In genomic region chr17:50164697-50164988, GRCh38 we compare ENCODE assay signal across 22 cellular contexts. TPM values are rescaled to one million over a fixed set of nuclear protein-coding genes. Genes with fewer than 3 reads are reported as not detected.
DNase-seq lines count a peak whose midpoint lies in the region; ATAC-seq, FAIRE-seq and TF ChIP-seq lines count a peak whose summit lies in the region.
"Had no signal": no experiment of that assay in that cellular context is flagged by ENCODE, and none has a peak within 500 bp of the region (broad histone marks: within the 10 kb centered on the region; RNA-seq: fewer than 3 reads in every experiment).

No MANE protein-coding gene starts in this region.

- H3K4me2 ChIP-seq in K562 (ENCODE audit: insufficient read depth, low read length) = no peak overlapping the region
- H3K4me2 ChIP-seq: PC-9 had no signal

- intact Hi-C loops in heart right ventricle (cut with DNase I) = loop anchor here in 7 of 10 donors (5.0 to 10.0 kb wide), 6 partner anchors 42 to 130 kb away; partner anchors contain the start of gene PDK2 (in 2 of the 7)
- intact Hi-C loops in Right ventricle myocardium superior (cut with DNase I) = no loop called here
- intact Hi-C loops in K562 (cut with micrococcal nuclease) = no loop called here

- no peak overlapping the region for H2AFZ ChIP-seq in K562 (ENCODE audit: low read depth, low read length)
- H2AFZ ChIP-seq: PC-9 had no signal

- H3K27ac ChIP-seq in heart right ventricle = peak overlapping the region in 8 of 10 donors; percentile 72 to 99 (median 96)
- H3K27ac ChIP-seq in K562 (ENCODE audit: extremely low read depth, low read depth, low read length) = no peak overlapping the region
- H3K27ac ChIP-seq: PC-9 had no signal

- no peak for FAIRE-seq in K562 (lab: Jason Lieb, UNC)
- FAIRE-seq: D721Med, G401.6, GM12892, GM19239 had no signal

- peaks cover 0 to 9% (median 0%) of the 10 kb centered on the region in 9 donors for H3K36me3 ChIP-seq in heart right ventricle
- no peaks in the 10 kb centered on the region for H3K36me3 ChIP-seq in K562 (ENCODE audit: control insufficient read depth, insufficient read depth, low read length)

- TF ChIP-seq CTCF in heart right ventricle (IDR thresholded peaks at IDR 0.05) (no peak), K562 (IDR thresholded peaks at IDR 0.05 in 2 of 3, conservative IDR thresholded peaks at IDR 0.05 in 1 of 3; ENCODE audit: insufficient read depth in 2 of 3, low read depth in 1 of 3, low read length in 3 of 3) (no peak)

- no TSS peak for BruUV-seq in K562 (replicated peaks; lab: Mats Ljungman, UMichigan)

- H3K4me3 ChIP-seq in heart right ventricle = no peak overlapping the region
- H3K4me3 ChIP-seq in K562 = no peak overlapping the region
- H3K4me3 ChIP-seq: PC-9 had no signal

- peak overlapping the region; percentile 7 for H3K27ac Mint-ChIP-seq in stimulated activated naive B cell treated with anti-CD40 and anti-IgM and Interleukin-4, amounts not matched to agents 10 μg/mL and 1 μg/mL and 100 μg/mL, for 72 hours

- H3K27me3 ChIP-seq in heart right ventricle = no peaks in the 10 kb centered on the region
- peaks cover 0 to 7% of the 10 kb centered on the region in 2 experiments; a peak in 1 of 5 replicates for H3K27me3 ChIP-seq in K562 (ENCODE audit: control insufficient read depth in 2 of 2, insufficient read depth in 2 of 2, low read length in 2 of 2)

- ATAC-seq in heart right ventricle (no peak), Right ventricle myocardium superior (ENCODE audit: poor library complexity) (no peak), K562 (no peak)
- ATAC-seq in stimulated activated naive B cell treated with anti-CD40 and anti-IgM and Interleukin-4, amounts not matched to agents 10 μg/mL and 1 μg/mL and 100 μg/mL, for 72 hours (replicated peaks) = no peak

- no peaks in the 10 kb centered on the region; the same call in 1 of the 2 replicates for H4K20me1 ChIP-seq in K562 (replicated peaks; ENCODE audit: control insufficient read depth, insufficient read depth, low read length)

- H3K4me1 ChIP-seq in heart right ventricle = peaks cover 5 to 65% (median 25%) of the 10 kb centered on the region in 9 donors
- peaks cover 10 to 32% of the 10 kb centered on the region in 2 experiments; a peak in 3 of 5 replicates for H3K4me1 ChIP-seq in K562 (replicated peaks in 1 of 2; ENCODE audit: control insufficient read depth in 2 of 2, insufficient read depth in 2 of 2, low read length in 2 of 2)

- H3K9ac ChIP-seq in K562 (ENCODE audit: insufficient read depth in 1 of 2, low read depth in 2 of 2, low read length in 2 of 2) = no peak overlapping the region

- TF ChIP-seq POLR2A in K562 (conservative IDR thresholded peaks at IDR 0.05) = no peak

- no peak overlapping the region for H3K4me3 Mint-ChIP-seq in stimulated activated naive B cell treated with anti-CD40 and anti-IgM and Interleukin-4, amounts not matched to agents 10 μg/mL and 1 μg/mL and 100 μg/mL, for 72 hours
- H3K4me3 Mint-ChIP-seq: CD4-positive, alpha-beta memory T cell had no signal

- H3K9me3 ChIP-seq in heart right ventricle (no peaks in the 10 kb centered on the region), K562 (replicated peaks; ENCODE audit: control insufficient read depth, insufficient read depth, low read depth, low read length) (no peaks in the 10 kb centered on the region)

- 84 to 90% methylated on average over 2 of the region's 2 CpGs for WGBS in heart right ventricle, 2 donors
- WGBS in K562 (ENCODE audit: insufficient coverage, low coverage, missing lambda C conversion rate) = 22% methylated on average over 2 of the region's 2 CpGs

- no peaks in the 10 kb centered on the region for H3K9me3 Mint-ChIP-seq in stimulated activated naive B cell treated with anti-CD40 and anti-IgM and Interleukin-4, amounts not matched to agents 10 μg/mL and 1 μg/mL and 100 μg/mL, for 72 hours

- peaks cover 59 to 65% of the 10 kb centered on the region in 2 donors for H3K4me1 Mint-ChIP-seq in stimulated activated naive B cell treated with anti-CD40 and anti-IgM and Interleukin-4, amounts not matched to agents 10 μg/mL and 1 μg/mL and 100 μg/mL, for 72 hours

- H3K9me1 ChIP-seq in K562 (ENCODE audit: control insufficient read depth, insufficient read depth, low read length) = no peaks in the 10 kb centered on the region

- POLR2A ChIA-PET in K562 (lab: Yijun Ruan, JAX) = interaction anchor here (1.5 kb wide), 1 partner anchor 11 kb away, joined by 3 read pairs; no protein-coding TSS in a partner anchor

- in situ Hi-C loops in K562 (cut with MboI) = no loop called here

- DNase-seq in heart right ventricle (no peak), Right ventricle myocardium superior (no peak), K562 (ENCODE audit: extremely low read depth in 1 of 4, low spot score in 3 of 4) (no peak), retina (no peak), COR-L47 (lab: John Stamatoyannopoulos, UW) (no peak)
- DNase-seq in stimulated activated naive B cell treated with anti-CD40 and anti-IgM and Interleukin-4, amounts not matched to agents 10 μg/mL and 1 μg/mL and 100 μg/mL, for 72 hours = no peak
- DNase-seq: AML-193, DMS79 treated with DMSO at 0.1 percent for 48 hours, HCEC 1CT, Karpas-422, MM.1S, NCI-H1105, NCI-H1694 treated with DMSO at 0.1 percent for 48 hours, NCI-H345, NCI-H526 treated with DMSO at 0.1 percent for 48 hours, PC-9 had no signal

- CTCF ChIA-PET in K562 (lab: Yijun Ruan, JAX; ENCODE audit: low intra/inter-chr PET ratio) = no interaction called here

- H3K36me3 Mint-ChIP-seq in stimulated activated naive B cell treated with anti-CD40 and anti-IgM and Interleukin-4, amounts not matched to agents 10 μg/mL and 1 μg/mL and 100 μg/mL, for 72 hours = peaks cover 1 to 3% of the 10 kb centered on the region in 2 donors

- TF ChIP-seq RAD21 in K562 (CRISPR knock-in tag; conservative IDR thresholded peaks at IDR 0.05 in 1 of 2, IDR thresholded peaks at IDR 0.05 in 1 of 2) = no peak

- H3K79me2 ChIP-seq in K562 (ENCODE audit: control insufficient read depth, insufficient read depth, low read length) = no peaks in the 10 kb centered on the region

- no peaks in the 10 kb centered on the region for H3K27me3 Mint-ChIP-seq in stimulated activated naive B cell treated with anti-CD40 and anti-IgM and Interleukin-4, amounts not matched to agents 10 μg/mL and 1 μg/mL and 100 μg/mL, for 72 hours

- no peak for TF ChIP-seq EP300 in K562 (IDR thresholded peaks at IDR 0.05; ENCODE audit: low read length)

RNA-seq across cellular contexts. Expression of gene SGCA, which starts 1.2 kb away (rescaled TPM):
- 100 to 1,000 TPM; 136 to 204 (median 158) TPM for total RNA-seq in heart right ventricle
- 100 to 1,000 TPM; 137 to 314 TPM for polyA plus RNA-seq in heart right ventricle
- total RNA-seq in Right ventricle myocardium superior = 135 TPM
- not detected in 2 replicates for total RNA-seq in K562 (2011; cell fraction: chromatin; rRNA removed; ENCODE audit: low replicate concordance)
- not detected in 2 replicates for total RNA-seq in K562 (2011; cell fraction: nucleolus; rRNA removed)
- total RNA-seq in K562 (2011; cell fraction: nucleoplasm; rRNA removed) = not detected in 2 replicates
- total RNA-seq in K562 (2014; rRNA removed) = not detected in 2 replicates
- total RNA-seq in K562 (2014; rRNA removed; fragmentation: Illumina TruSeq; extraction: Trizol) = not detected in 2 replicates
- not detected in 2 replicates for total RNA-seq in K562 (2015; rRNA removed; fragmentation: Illumina TruSeq; extraction: Trizol)
- not detected in 2 replicates for total RNA-seq in K562 (2021)
- not detected in 2 replicates for polyA plus RNA-seq in K562 (2011; rRNA removed)
- polyA plus RNA-seq in K562 (2011; cell fraction: cytosol; rRNA removed) = not detected in 2 replicates
- polyA plus RNA-seq in K562 (2011; cell fraction: nucleus; rRNA removed) = not detected in 2 replicates
- not detected in 2 replicates for polyA plus RNA-seq in K562 (2012)
- polyA plus RNA-seq in K562 (2014; fragmentation: Illumina TruSeq; extraction: Trizol) = not detected in 2 replicates
- not detected for polyA plus RNA-seq in K562 (2014; fragmentation: Nextera tagmentation; extraction: Ambion mirVana)
- polyA plus RNA-seq in K562 (2014; rRNA removed) = not detected in 2 replicates
- polyA minus RNA-seq in K562 (2011; rRNA and poly(A)+ RNA removed) = not detected in 2 replicates
- not detected in 2 replicates for polyA minus RNA-seq in K562 (2011; cell fraction: cytosol; rRNA and poly(A)+ RNA removed)
- polyA minus RNA-seq in K562 (2011; cell fraction: nucleus; rRNA and poly(A)+ RNA removed) = not detected in 2 replicates
- total RNA-seq: A673; CD4-positive, alpha-beta memory T cell; PC-9 had no signal
- polyA plus RNA-seq: CD4-positive, alpha-beta memory T cell had no signal

RNA-seq across cellular contexts. Expression of gene PPP1R9B, which starts 14.2 kb away (rescaled TPM):
- 10 to 100 TPM; 17.3 to 45.4 (median 26.9) TPM for total RNA-seq in heart right ventricle
- polyA plus RNA-seq in heart right ventricle = 10 to 100 TPM; 22.4 to 42.7 TPM
- total RNA-seq in Right ventricle myocardium superior = 35.4 TPM
- 29.7 and 49.5 TPM in 2 replicates for total RNA-seq in K562 (2011; cell fraction: chromatin; rRNA removed; ENCODE audit: low replicate concordance)
- 27.6 and 29.7 TPM in 2 replicates for total RNA-seq in K562 (2011; cell fraction: nucleolus; rRNA removed)
- total RNA-seq in K562 (2011; cell fraction: nucleoplasm; rRNA removed) = 29.0 and 30.6 TPM in 2 replicates
- 45.5 and 52.9 TPM in 2 replicates for total RNA-seq in K562 (2014; rRNA removed)
- 9.9 and 14.5 TPM in 2 replicates for total RNA-seq in K562 (2014; rRNA removed; fragmentation: Illumina TruSeq; extraction: Trizol)
- total RNA-seq in K562 (2015; rRNA removed; fragmentation: Illumina TruSeq; extraction: Trizol) = 28.6 and 29.0 TPM in 2 replicates
- total RNA-seq in K562 (2021) = 56.6 and 63.5 TPM in 2 replicates
- 11.6 and 12.7 TPM in 2 replicates for polyA plus RNA-seq in K562 (2011; rRNA removed)
- polyA plus RNA-seq in K562 (2011; cell fraction: cytosol; rRNA removed) = 11.9 and 15.6 TPM in 2 replicates
- 50.9 and 52.5 TPM in 2 replicates for polyA plus RNA-seq in K562 (2011; cell fraction: nucleus; rRNA removed)
- polyA plus RNA-seq in K562 (2012) = 27.4 and 32.9 TPM in 2 replicates
- polyA plus RNA-seq in K562 (2014; fragmentation: Illumina TruSeq; extraction: Trizol) = 24.7 and 25.5 TPM in 2 replicates
- under 1 TPM; 0.10 to 0.13 TPM for polyA plus RNA-seq in K562 (2014; fragmentation: Nextera tagmentation; extraction: Ambion mirVana)
- polyA plus RNA-seq in K562 (2014; rRNA removed) = 34.2 and 35.7 TPM in 2 replicates
- polyA minus RNA-seq in K562 (2011; rRNA and poly(A)+ RNA removed) = 18.9 and 21.8 TPM in 2 replicates
- 17.7 and 18.7 TPM in 2 replicates for polyA minus RNA-seq in K562 (2011; cell fraction: cytosol; rRNA and poly(A)+ RNA removed)
- polyA minus RNA-seq in K562 (2011; cell fraction: nucleus; rRNA and poly(A)+ RNA removed) = 12.4 and 25.9 TPM in 2 replicates

RNA-seq across cellular contexts. Expression of gene SAMD14, which starts 34.7 kb away (rescaled TPM):
- total RNA-seq in heart right ventricle = 1 to 10 TPM; 1.5 to 3.8 (median 1.9) TPM
- polyA plus RNA-seq in heart right ventricle = 1 to 10 TPM; 1.9 to 3.8 TPM
- total RNA-seq in Right ventricle myocardium superior = 0.78 TPM
- total RNA-seq in K562 (2011; cell fraction: chromatin; rRNA removed; ENCODE audit: low replicate concordance) = 0.18 and 1.0 TPM in 2 replicates
- total RNA-seq in K562 (2011; cell fraction: nucleolus; rRNA removed) = 0.50 TPM in 1 of 2 replicates, not detected in the other
- total RNA-seq in K562 (2011; cell fraction: nucleoplasm; rRNA removed) = not detected in 2 replicates
- total RNA-seq in K562 (2014; rRNA removed) = not detected in 2 replicates
- not detected in 2 replicates for total RNA-seq in K562 (2014; rRNA removed; fragmentation: Illumina TruSeq; extraction: Trizol)
- total RNA-seq in K562 (2015; rRNA removed; fragmentation: Illumina TruSeq; extraction: Trizol) = not detected in 2 replicates
- 0.07 TPM in 1 of 2 replicates, not detected in the other for total RNA-seq in K562 (2021)
- 0.14 TPM in 1 of 2 replicates, not detected in the other for polyA plus RNA-seq in K562 (2011; rRNA removed)
- 0.01 and 0.10 TPM in 2 replicates for polyA plus RNA-seq in K562 (2011; cell fraction: cytosol; rRNA removed)
- 0.15 and 0.24 TPM in 2 replicates for polyA plus RNA-seq in K562 (2011; cell fraction: nucleus; rRNA removed)
- polyA plus RNA-seq in K562 (2012) = 0.07 and 0.22 TPM in 2 replicates
- polyA plus RNA-seq in K562 (2014; fragmentation: Illumina TruSeq; extraction: Trizol) = 0.04 TPM in 1 of 2 replicates, not detected in the other
- polyA plus RNA-seq in K562 (2014; fragmentation: Nextera tagmentation; extraction: Ambion mirVana) = not detected
- polyA plus RNA-seq in K562 (2014; rRNA removed) = 0.11 TPM in 1 of 2 replicates, not detected in the other
- 0.15 TPM in 1 of 2 replicates, not detected in the other for polyA minus RNA-seq in K562 (2011; rRNA and poly(A)+ RNA removed)
- polyA minus RNA-seq in K562 (2011; cell fraction: cytosol; rRNA and poly(A)+ RNA removed) = not detected in 2 replicates
- not detected in 2 replicates for polyA minus RNA-seq in K562 (2011; cell fraction: nucleus; rRNA and poly(A)+ RNA removed)

RNA-seq across cellular contexts. Expression of gene COL1A1, which starts 36.8 kb away (rescaled TPM):
- total RNA-seq in heart right ventricle (100 to 1,000 TPM in 1 of 10 donors, 10 to 100 TPM in 9; 31.7 to 455 (median 45.9) TPM), Right ventricle myocardium superior (28.1 TPM), K562 (2014; rRNA removed) (0.86 and 0.91 TPM in 2 replicates), K562 (2014; rRNA removed; fragmentation: Illumina TruSeq; extraction: Trizol) (0.15 TPM in 1 of 2 replicates, not detected in the other), K562 (2015; rRNA removed; fragmentation: Illumina TruSeq; extraction: Trizol) (0.08 and 0.18 TPM in 2 replicates), K562 (2021) (2.8 and 3.4 TPM in 2 replicates)
- polyA plus RNA-seq in heart right ventricle (10 to 100 TPM; 30.2 to 81.5 TPM), K562 (2011; rRNA removed) (0.11 and 0.20 TPM in 2 replicates), K562 (2014; fragmentation: Illumina TruSeq; extraction: Trizol) (0.64 and 0.91 TPM in 2 replicates), K562 (2014; fragmentation: Nextera tagmentation; extraction: Ambion mirVana) (under 1 TPM; 0.04 to 0.06 TPM), K562 (2014; rRNA removed) (0.86 and 0.95 TPM in 2 replicates)
- total RNA-seq in K562 (2011; cell fraction: chromatin; rRNA removed; ENCODE audit: low replicate concordance) = 3.2 and 16.9 TPM in 2 replicates
- total RNA-seq in K562 (2011; cell fraction: nucleolus; rRNA removed) = 5.7 and 9.0 TPM in 2 replicates
- 3.7 and 4.2 TPM in 2 replicates for total RNA-seq in K562 (2011; cell fraction: nucleoplasm; rRNA removed)
- 0.16 and 0.27 TPM in 2 replicates for polyA plus RNA-seq in K562 (2011; cell fraction: cytosol; rRNA removed)
- polyA plus RNA-seq in K562 (2011; cell fraction: nucleus; rRNA removed) = 2.0 and 4.9 TPM in 2 replicates
- 1.1 and 1.7 TPM in 2 replicates for polyA plus RNA-seq in K562 (2012)
- polyA minus RNA-seq in K562 (2011; rRNA and poly(A)+ RNA removed) = 0.25 and 1.1 TPM in 2 replicates
- polyA minus RNA-seq in K562 (2011; cell fraction: cytosol; rRNA and poly(A)+ RNA removed) = 2.0 and 3.3 TPM in 2 replicates
- 2.3 and 3.1 TPM in 2 replicates for polyA minus RNA-seq in K562 (2011; cell fraction: nucleus; rRNA and poly(A)+ RNA removed)
- polyA plus RNA-seq: CD4-positive, alpha-beta memory T cell had no signal

Comparison
In these comparisons a context has a peak if more than half of its experiments do, and no peak if none do; other contexts are left out.
1. intact Hi-C loops: an anchor here in heart right ventricle (5.0 to 10.0 kb wide); none called in Right ventricle myocardium superior and K562.
2. RNA of gene SGCA, which starts 1.2 kb away (total RNA-seq): 136 to 204 TPM in heart right ventricle and 135 TPM in Right ventricle myocardium superior (single experiment); not detected in K562; every median in the first group is over 10 times any median in the second.